1 cellular context compared by ENCODE assay signal in genomic region chr22:31118046-31118820, GRCh38.
TF ChIP-seq lines count a peak whose summit lies in the region.

No MANE protein-coding gene starts in this region.

TF ChIP-seq in K562, 482 proteins besides CTCF, POLR2A, EP300 and RAD21:
- no peak for TF ChIP-seq TEAD1 (CRISPR knock-in tag; IDR thresholded peaks at IDR 0.05)
- TF ChIP-seq, protein P1, sequence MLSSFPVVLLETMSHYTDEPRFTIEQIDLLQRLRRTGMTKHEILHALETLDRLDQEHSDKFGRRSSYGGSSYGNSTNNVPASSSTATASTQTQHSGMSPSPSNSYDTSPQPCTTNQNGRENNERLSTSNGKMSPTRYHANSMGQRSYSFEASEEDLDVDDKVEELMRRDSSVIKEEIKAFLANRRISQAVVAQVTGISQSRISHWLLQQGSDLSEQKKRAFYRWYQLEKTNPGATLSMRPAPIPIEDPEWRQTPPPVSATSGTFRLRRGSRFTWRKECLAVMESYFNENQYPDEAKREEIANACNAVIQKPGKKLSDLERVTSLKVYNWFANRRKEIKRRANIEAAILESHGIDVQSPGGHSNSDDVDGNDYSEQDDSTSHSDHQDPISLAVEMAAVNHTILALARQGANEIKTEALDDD (IDR thresholded peaks at IDR 0.05) = 0 out of 2 replicates have a peak, but pooled peaks have one; percentile 44
TF ChIP-seq in K562: peak in this region for 1.
